ENCODE assay signal across 8 cellular contexts in genomic region chr9:34546834-34547827, GRCh38. TPM values are rescaled to one million over a fixed set of nuclear protein-coding genes. Genes with fewer than 3 reads are reported as not detected.
DNase-seq lines count a peak whose midpoint lies in the region; ATAC-seq and TF ChIP-seq lines count a peak whose summit lies in the region.

No MANE protein-coding gene starts in this region.

- ATAC-seq in natural killer cell = peak in 2 of 3 donors; percentile 68 to 72

- peak overlapping the region; percentile 59 for H3K27ac ChIP-seq in temporal lobe (ENCODE audit: low read depth, low read length)

- H3K9me3 Mint-ChIP-seq in natural killer cell = no peaks in the 10 kb centered on the region

- no peaks in the 10 kb centered on the region for H3K36me3 Mint-ChIP-seq in natural killer cell

- no peaks in the 10 kb centered on the region for H3K4me1 Mint-ChIP-seq in natural killer cell

- DNase-seq in activated gamma-delta T cell treated with Interleukin-2 at 50 U/mL for 16 hours = peak; percentile 32
- no peak for DNase-seq in activated gamma-delta T cell (lab: John Stamatoyannopoulos, UW)
- peak; percentile 53 to 71 for DNase-seq in NCI-H524 (lab: John Stamatoyannopoulos, UW)
- peak; percentile 7 for DNase-seq in activated CD8-positive, alpha-beta memory T cell treated with anti-CD3 and anti-CD28 coated beads, Interleukin-2, amount 50 U/mL, for 1 hour (ENCODE audit: extremely low read depth)
- DNase-seq in fibroblast of gingiva (ENCODE audit: low read depth) = peak; percentile 34
- no peak for DNase-seq in natural killer cell
- no peak for DNase-seq in KG1 (lab: John Stamatoyannopoulos, UW)

- peak; percentile 21 for TF ChIP-seq CTCF in natural killer cell (IDR thresholded peaks at IDR 0.05)

- H3K4me3 Mint-ChIP-seq in natural killer cell = no peak overlapping the region

- H3K27ac Mint-ChIP-seq in natural killer cell = no peak overlapping the region

- peaks cover 0 to 13% of the 10 kb centered on the region in 2 donors for H3K27me3 Mint-ChIP-seq in natural killer cell (ENCODE audit: low read depth in 2 of 2)

- intact Hi-C loops in natural killer cell (cut with micrococcal nuclease) = no loop called here

RNA-seq across cellular contexts. Expression of gene ENHO, which starts 24.3 kb away (rescaled TPM):
- total RNA-seq in natural killer cell = 1 to 10 TPM in 1 of 3 donors, under 1 TPM in 1, not detected in 1; 0.34 to 1.7 TPM
- 27.8 TPM for total RNA-seq in temporal lobe

RNA-seq across cellular contexts. Expression of gene CNTFR, which starts 42.4 kb away (rescaled TPM):
- total RNA-seq in natural killer cell (not detected), temporal lobe (15.0 TPM)

Comparison
In these comparisons a context has a peak if more than half of its experiments do, and no peak if none do; other contexts are left out.
1. DNase-seq: peak in activated gamma-delta T cell treated with Interleukin-2 at 50 U/mL for 16 hours (single experiment), NCI-H524 (2 of 2), activated CD8-positive, alpha-beta memory T cell treated with anti-CD3 and anti-CD28 coated beads, Interleukin-2, amount 50 U/mL, for 1 hour (single experiment) and fibroblast of gingiva (single experiment); none in activated gamma-delta T cell (single experiment), natural killer cell (single experiment) and KG1 (single experiment).
2. RNA of gene ENHO, which starts 24.3 kb away (total RNA-seq): 27.8 TPM in temporal lobe (single experiment); 0.34 to 1.7 TPM in natural killer cell; every median in the first group is over 10 times any median in the second.
3. RNA of gene CNTFR, which starts 42.4 kb away (total RNA-seq): 15.0 TPM in temporal lobe (single experiment); not detected in natural killer cell; every median in the first group is over 10 times any median in the second.